ENCODE assay signal across 9 cellular contexts in genomic region chrX:53073115-53073581, GRCh38. TPM values are rescaled to one million over a fixed set of nuclear protein-coding genes. Genes with fewer than 3 reads are reported as not detected.
A peak's percentile ranks its signal among the peaks of the same experiment; 100 is the strongest.
DNase-seq lines count a peak whose midpoint lies in the region; ATAC-seq, FAIRE-seq and TF ChIP-seq lines count a peak whose summit lies in the region.
"Had no signal": no experiment of that assay in that cellular context is flagged by ENCODE, and none has a peak within 500 bp of the region (broad histone marks: within the 10 kb centered on the region; RNA-seq: fewer than 3 reads in every experiment).

No MANE protein-coding gene starts in this region.

- FAIRE-seq in kidney (lab: Jason Lieb, UNC): no peak

- peak overlapping the region in 2 of 3 experiments; percentile 82 to 92; a peak in 3 of 7 replicates for H3K27ac Mint-ChIP-seq in H9

- peaks cover 4% of the 10 kb centered on the region for H3K23me2 ChIP-seq in H9 (ENCODE audit: insufficient read length, low read depth, low read length, poor library complexity, severe bottlenecking)

- no peak overlapping the region for H3K4me2 ChIP-seq in H9 (ENCODE audit: insufficient read depth, insufficient read length, low read length)

- no peak overlapping the region for H2BK12ac ChIP-seq in H9 (ENCODE audit: insufficient read length, low read depth, low read length)

- CTCF ChIA-PET in Panc1 (lab: Charles Lee): interaction anchor here (0.6 to 0.9 kb wide), 2 partner anchors 9 to 118 kb away, joined by 3 to 4 read pairs; no protein-coding TSS in a partner anchor

- H3K9ac ChIP-seq in H9 (ENCODE audit: extremely low read depth, insufficient read length, low read length) (no peak overlapping the region), kidney (ENCODE audit: low read length in 2 of 2) (no peak overlapping the region)

- H3K18ac ChIP-seq in H9 (ENCODE audit: insufficient read length, low read depth, low read length): no peak overlapping the region

- H2BK15ac ChIP-seq in H9 (ENCODE audit: low read depth, low read length): no peak overlapping the region

- no peak overlapping the region for H2BK20ac ChIP-seq in H9 (ENCODE audit: low read depth, low read length, poor library complexity, severe bottlenecking)

- H3K4me1 ChIP-seq in H9 (ENCODE audit: insufficient read depth, low read length): no peaks in the 10 kb centered on the region
- H3K4me1 ChIP-seq in Panc1 (ENCODE audit: control insufficient read depth, insufficient read depth, low read length): peaks cover 4% of the 10 kb centered on the region; the same call in 1 of the 2 replicates
- H3K4me1 ChIP-seq in kidney (ENCODE audit: control insufficient read depth in 1 of 2, insufficient read depth in 1 of 2, low read depth in 1 of 2, low read length in 2 of 2): peaks cover 0 to 3% of the 10 kb centered on the region in 2 donors

- no peak overlapping the region for H3T11ph ChIP-seq in H9 (ENCODE audit: low read length)

- BruUV-seq in Panc1 (replicated peaks; lab: Mats Ljungman, UMichigan): no TSS peak

- H3K27ac ChIP-seq in 22Rv1 (peak overlapping the region; percentile 82), H9 (ENCODE audit: insufficient read length, low read depth, low read length) (no peak overlapping the region), Panc1 (ENCODE audit: low read length) (no peak overlapping the region), kidney (ENCODE audit: low read depth in 2 of 2, low read length in 2 of 2) (no peak overlapping the region)

- peaks cover 13 to 14% of the 10 kb centered on the region in 2 experiments for H3K4me1 Mint-ChIP-seq in H9

- H2BK5ac ChIP-seq in H9 (ENCODE audit: insufficient read length, low read length): no peak overlapping the region

- H2AFZ ChIP-seq in H9 (ENCODE audit: low read length): no peak overlapping the region

- no peaks in the 10 kb centered on the region for H4K20me1 ChIP-seq in H9 (ENCODE audit: control insufficient read depth, insufficient read depth, insufficient read length)

- POLR2A ChIA-PET in Panc1 (lab: Charles Lee): no interaction called here

- intact Hi-C loops in Panc1 (cut with micrococcal nuclease; ENCODE audit: unreplicated experiment): no loop called here
- intact Hi-C loops in kidney (cut with DNase I): no loop called here

- no peak overlapping the region for H3K14ac ChIP-seq in H9 (ENCODE audit: insufficient read depth, low read length)

- no CpG with 5 or more reads among the region's 6 CpGs for WGBS in H9 (ENCODE audit: extremely low coverage, insufficient read length, low lambda C conversion rate)

- H3K56ac ChIP-seq in H9 (ENCODE audit: insufficient read length, low read depth, low read length): no peak overlapping the region

- peaks cover 3 to 10% (median 4%) of the 10 kb centered on the region in 3 experiments; a peak in 5 of 7 replicates for H3K36me3 Mint-ChIP-seq in H9 (ENCODE audit: insufficient read depth in 1 of 3, low read depth in 3 of 3)

- no peak overlapping the region for H3K23ac ChIP-seq in H9 (ENCODE audit: insufficient read length, low read depth, low read length)

- no peak overlapping the region for H2BK120ac ChIP-seq in H9 (ENCODE audit: low read depth, low read length, poor library complexity, severe bottlenecking)

- H2AK5ac ChIP-seq in H9 (ENCODE audit: insufficient read length, low read length): no peak overlapping the region

- H3K4me3 ChIP-seq in Panc1 (ENCODE audit: low read depth in 2 of 2, low read length in 2 of 2) (peak overlapping the region; percentile 49 to 73; a peak in 3 of 4 replicates), kidney (ENCODE audit: low read length in 2 of 2) (no peak overlapping the region)

- H3K9me3 ChIP-seq in H9 (ENCODE audit: control insufficient read depth, low read depth, low read length): peaks cover 26% of the 10 kb centered on the region
- no peaks in the 10 kb centered on the region for H3K9me3 ChIP-seq in Panc1 (ENCODE audit: control insufficient read depth, insufficient read depth, low read depth, low read length)
- no peaks in the 10 kb centered on the region for H3K9me3 ChIP-seq in kidney (ENCODE audit: control insufficient read depth in 1 of 2, low read length in 2 of 2)

- H3K27me3 ChIP-seq in H9 (ENCODE audit: insufficient read depth, low read length): no peaks in the 10 kb centered on the region
- H3K27me3 ChIP-seq in Panc1 (ENCODE audit: control insufficient read depth, insufficient read depth, low read length): no peaks in the 10 kb centered on the region

- peak overlapping the region in 1 of 2 experiments; percentile 53; a peak in 1 of 5 replicates for H3K4me3 Mint-ChIP-seq in H9

- peaks cover 3% of the 10 kb centered on the region for H3K27me3 Mint-ChIP-seq in H9 (ENCODE audit: low read depth)

- H3K79me1 ChIP-seq in H9 (ENCODE audit: insufficient read depth, low read depth, low read length, poor library complexity, severe bottlenecking): no peaks in the 10 kb centered on the region

- H4K91ac ChIP-seq in H9 (ENCODE audit: insufficient read length, low read depth, low read length): no peak overlapping the region

- TF ChIP-seq CTCF in 22Rv1 (IDR thresholded peaks at IDR 0.05) (no peak), H9 (conservative IDR thresholded peaks at IDR 0.05) (no peak), Panc1 (IDR thresholded peaks at IDR 0.05) (no peak), kidney (IDR thresholded peaks at IDR 0.05; ENCODE audit: borderline replicate concordance, extremely low read depth, insufficient read depth) (no peak)

- H4K8ac ChIP-seq in H9 (replicated peaks; ENCODE audit: insufficient read length, low read depth, low read length): no peak overlapping the region

- ATAC-seq in Panc1 (peak; percentile 53), HG02798 (IDR thresholded peaks at IDR 0.05; ENCODE audit: poor library complexity, unreplicated experiment) (no peak)

- no peaks in the 10 kb centered on the region for H3K79me2 ChIP-seq in H9 (ENCODE audit: insufficient read depth, low read length)

- in situ Hi-C loops in Panc1 (cut with HindIII; ENCODE audit: low pct_unique_long_range_greater_than_20kb, low sequenced_read_pairs): no loop called here

- H3K4ac ChIP-seq in H9 (ENCODE audit: low read depth, low read length): no peak overlapping the region

- H3K9me3 Mint-ChIP-seq in H9: peaks cover 65% of the 10 kb centered on the region in 2 experiments

- DNase-seq in H9: no peak
- DNase-seq in Panc1 (ENCODE audit: low read depth, low spot score): no peak
- peak; percentile 15 for DNase-seq in kidney
- DNase-seq in EL: no peak
- DNase-seq in SIG-M5 (lab: John Stamatoyannopoulos, UW): no peak
- no peak for DNase-seq in kidney glomerular epithelial cell (lab: John Stamatoyannopoulos, UW)
- DNase-seq: Right ventricle myocardium superior had no signal

- H3K36me3 ChIP-seq in Panc1 (ENCODE audit: control insufficient read depth, insufficient read depth, low read length) (no peaks in the 10 kb centered on the region), kidney (ENCODE audit: control insufficient read depth in 1 of 2, insufficient read depth in 2 of 2, low read length in 2 of 2) (no peaks in the 10 kb centered on the region)

- no peak overlapping the region for H4K5ac ChIP-seq in H9 (ENCODE audit: insufficient read length, low read depth, low read length)

RNA-seq across cellular contexts. Expression of gene TSPYL2, which starts 9.0 kb away (rescaled TPM):
- 20.7 and 24.6 TPM in 2 replicates for total RNA-seq in H9 (2021)
- total RNA-seq in Panc1 (2021; ENCODE audit: unreplicated experiment): 25.0 TPM
- polyA plus RNA-seq in Panc1 (2012; ENCODE audit: insufficient read length): 22.7 TPM
- total RNA-seq in kidney: 36.6 TPM
- 8.0 TPM for polyA plus RNA-seq in kidney (ENCODE audit: insufficient read depth, low read depth, low replicate concordance)

RNA-seq across cellular contexts. Expression of gene KANTR, which starts 20.8 kb away (rescaled TPM):
- 6.3 and 7.7 TPM in 2 replicates for total RNA-seq in H9 (2021)
- 6.8 TPM for total RNA-seq in Panc1 (2021; ENCODE audit: unreplicated experiment)
- 3.2 TPM for polyA plus RNA-seq in Panc1 (2012; ENCODE audit: insufficient read length)
- 11.5 TPM for total RNA-seq in kidney
- polyA plus RNA-seq in kidney (ENCODE audit: insufficient read depth, low read depth, low replicate concordance): 3.7 TPM

RNA-seq across cellular contexts. Expression of gene GPR173, which starts 24.6 kb away (rescaled TPM):
- total RNA-seq in H9 (2021) (4.5 and 5.4 TPM in 2 replicates), Panc1 (2021; ENCODE audit: unreplicated experiment) (0.13 TPM), kidney (5.4 TPM)
- polyA plus RNA-seq in Panc1 (2012; ENCODE audit: insufficient read length): 0.08 TPM
- 1.7 TPM for polyA plus RNA-seq in kidney (ENCODE audit: insufficient read depth, low read depth, low replicate concordance)

Comparison
In these comparisons a context has a peak if more than half of its experiments do, and no peak if none do; other contexts are left out.
1. H3K4me3 ChIP-seq: peak in Panc1 (2 of 2); none in kidney (0 of 2).